ENCODE assay signal across 1 cellular context in the genomic region with DNA sequence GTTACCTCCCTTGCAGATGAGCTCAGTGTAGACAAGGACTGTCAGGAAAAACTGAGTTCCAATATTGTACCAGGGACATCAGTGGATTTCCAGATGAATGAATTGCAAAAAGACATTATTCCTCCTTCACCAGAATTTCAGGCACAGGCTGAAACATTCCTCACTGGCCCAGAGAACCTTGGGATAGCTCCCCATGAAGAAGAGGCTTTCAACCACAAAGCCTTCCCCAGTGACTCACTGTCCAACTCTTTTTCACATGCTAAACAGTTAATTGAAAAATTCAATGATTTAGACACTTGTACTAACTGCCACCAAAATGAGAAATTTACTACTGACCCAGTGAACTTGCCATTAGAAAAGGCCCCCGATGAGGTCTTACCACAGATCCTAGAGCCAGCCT.
TF ChIP-seq lines count a peak whose summit lies in the region.

No MANE protein-coding gene starts in this region.

TF ChIP-seq in SK-N-SH treated with all-trans-retinoic acid at 6 μM for 48 hours, 23 proteins besides CTCF, POLR2A, EP300 and RAD21 (continued from another document):
- TF ChIP-seq, protein P1, sequence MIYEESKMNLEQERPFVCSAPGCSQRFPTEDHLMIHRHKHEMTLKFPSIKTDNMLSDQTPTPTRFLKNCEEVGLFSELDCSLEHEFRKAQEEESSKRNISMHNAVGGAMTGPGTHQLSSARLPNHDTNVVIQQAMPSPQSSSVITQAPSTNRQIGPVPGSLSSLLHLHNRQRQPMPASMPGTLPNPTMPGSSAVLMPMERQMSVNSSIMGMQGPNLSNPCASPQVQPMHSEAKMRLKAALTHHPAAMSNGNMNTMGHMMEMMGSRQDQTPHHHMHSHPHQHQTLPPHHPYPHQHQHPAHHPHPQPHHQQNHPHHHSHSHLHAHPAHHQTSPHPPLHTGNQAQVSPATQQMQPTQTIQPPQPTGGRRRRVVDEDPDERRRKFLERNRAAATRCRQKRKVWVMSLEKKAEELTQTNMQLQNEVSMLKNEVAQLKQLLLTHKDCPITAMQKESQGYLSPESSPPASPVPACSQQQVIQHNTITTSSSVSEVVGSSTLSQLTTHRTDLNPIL (CRISPR knock-in tag; IDR thresholded peaks at IDR 0.05; ENCODE audit: low read depth), result no peak
- TF ChIP-seq ARNTL (CRISPR knock-in tag; IDR thresholded peaks at IDR 0.05; ENCODE audit: borderline replicate concordance, low read depth), result no peak
- TF ChIP-seq TSHZ2 (CRISPR knock-in tag; IDR thresholded peaks at IDR 0.05), result no peak
- no peak for TF ChIP-seq ISL1 (CRISPR knock-in tag; IDR thresholded peaks at IDR 0.05)
- no peak for TF ChIP-seq ZC3H10 (CRISPR knock-in tag; IDR thresholded peaks at IDR 0.05)
- TF ChIP-seq, protein P2, sequence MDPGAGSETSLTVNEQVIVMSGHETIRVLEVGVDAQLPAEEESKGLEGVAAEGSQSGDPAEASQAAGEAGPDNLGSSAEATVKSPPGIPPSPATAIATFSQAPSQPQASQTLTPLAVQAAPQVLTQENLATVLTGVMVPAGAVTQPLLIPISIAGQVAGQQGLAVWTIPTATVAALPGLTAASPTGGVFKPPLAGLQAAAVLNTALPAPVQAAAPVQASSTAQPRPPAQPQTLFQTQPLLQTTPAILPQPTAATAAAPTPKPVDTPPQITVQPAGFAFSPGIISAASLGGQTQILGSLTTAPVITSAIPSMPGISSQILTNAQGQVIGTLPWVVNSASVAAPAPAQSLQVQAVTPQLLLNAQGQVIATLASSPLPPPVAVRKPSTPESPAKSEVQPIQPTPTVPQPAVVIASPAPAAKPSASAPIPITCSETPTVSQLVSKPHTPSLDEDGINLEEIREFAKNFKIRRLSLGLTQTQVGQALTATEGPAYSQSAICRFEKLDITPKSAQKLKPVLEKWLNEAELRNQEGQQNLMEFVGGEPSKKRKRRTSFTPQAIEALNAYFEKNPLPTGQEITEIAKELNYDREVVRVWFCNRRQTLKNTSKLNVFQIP (CRISPR knock-in tag; IDR thresholded peaks at IDR 0.05; ENCODE audit: borderline replicate concordance, low read depth), result no peak
- no peak for TF ChIP-seq CSDC2 (CRISPR knock-in tag; IDR thresholded peaks at IDR 0.05)
- no peak for TF ChIP-seq ZNF8 (CRISPR knock-in tag; IDR thresholded peaks at IDR 0.05)
- no peak for TF ChIP-seq BACH2 (CRISPR knock-in tag; IDR thresholded peaks at IDR 0.05; ENCODE audit: borderline replicate concordance)
